In the genomic region with DNA sequence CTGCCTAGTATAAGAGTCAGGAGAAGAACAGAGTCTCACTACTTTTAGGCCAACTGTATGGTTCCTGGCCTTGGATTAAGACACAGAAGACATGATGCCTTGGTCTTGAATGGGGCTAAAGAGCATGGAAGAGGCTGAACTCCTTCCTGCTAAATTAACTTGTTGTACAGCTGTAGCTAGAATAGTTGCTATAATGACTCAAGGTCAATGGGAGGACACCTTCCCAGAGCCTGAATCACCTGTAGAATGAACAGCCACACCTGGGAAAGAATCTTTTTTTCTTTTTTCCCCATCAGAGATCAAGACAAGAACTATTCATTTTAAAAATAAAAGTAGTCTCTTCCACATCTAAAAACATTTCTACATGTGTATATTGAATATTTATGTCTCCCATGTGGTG, we compare ENCODE assay signal across 1 cellular context.
TF ChIP-seq lines count a peak whose summit lies in the region.

No MANE protein-coding gene starts in this region.

TF ChIP-seq in IMR-90, 13 proteins besides CTCF, POLR2A, EP300 and RAD21 (continued from another document):
- TF ChIP-seq, protein P1, sequence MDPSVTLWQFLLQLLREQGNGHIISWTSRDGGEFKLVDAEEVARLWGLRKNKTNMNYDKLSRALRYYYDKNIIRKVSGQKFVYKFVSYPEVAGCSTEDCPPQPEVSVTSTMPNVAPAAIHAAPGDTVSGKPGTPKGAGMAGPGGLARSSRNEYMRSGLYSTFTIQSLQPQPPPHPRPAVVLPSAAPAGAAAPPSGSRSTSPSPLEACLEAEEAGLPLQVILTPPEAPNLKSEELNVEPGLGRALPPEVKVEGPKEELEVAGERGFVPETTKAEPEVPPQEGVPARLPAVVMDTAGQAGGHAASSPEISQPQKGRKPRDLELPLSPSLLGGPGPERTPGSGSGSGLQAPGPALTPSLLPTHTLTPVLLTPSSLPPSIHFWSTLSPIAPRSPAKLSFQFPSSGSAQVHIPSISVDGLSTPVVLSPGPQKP (IDR thresholded peaks at IDR 0.05; ENCODE audit: borderline replicate concordance, low read depth, low read length), result no peak
- TF ChIP-seq, protein P2, sequence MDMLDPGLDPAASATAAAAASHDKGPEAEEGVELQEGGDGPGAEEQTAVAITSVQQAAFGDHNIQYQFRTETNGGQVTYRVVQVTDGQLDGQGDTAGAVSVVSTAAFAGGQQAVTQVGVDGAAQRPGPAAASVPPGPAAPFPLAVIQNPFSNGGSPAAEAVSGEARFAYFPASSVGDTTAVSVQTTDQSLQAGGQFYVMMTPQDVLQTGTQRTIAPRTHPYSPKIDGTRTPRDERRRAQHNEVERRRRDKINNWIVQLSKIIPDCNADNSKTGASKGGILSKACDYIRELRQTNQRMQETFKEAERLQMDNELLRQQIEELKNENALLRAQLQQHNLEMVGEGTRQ (IDR thresholded peaks at IDR 0.05; ENCODE audit: low read depth, low read length), result no peak
- TF ChIP-seq SMC3 (IDR thresholded peaks at IDR 0.05; ENCODE audit: low read depth, low read length) (no peak), FOS (IDR thresholded peaks at IDR 0.05; ENCODE audit: low read depth, low read length) (no peak), BHLHE40 (IDR thresholded peaks at IDR 0.05; ENCODE audit: low read depth, low read length) (no peak), RFX5 (IDR thresholded peaks at IDR 0.05; ENCODE audit: low read depth, low read length) (no peak), MAZ (IDR thresholded peaks at IDR 0.05; ENCODE audit: borderline replicate concordance, low read depth, low read length) (no peak), CHD1 (IDR thresholded peaks at IDR 0.05; ENCODE audit: low read depth, low read length) (no peak), NFE2L2 (IDR thresholded peaks at IDR 0.05; ENCODE audit: low read depth, low read length) (no peak), MXI1 (IDR thresholded peaks at IDR 0.05; ENCODE audit: borderline replicate concordance, low read depth, low read length) (no peak), CEBPB (IDR thresholded peaks at IDR 0.05; ENCODE audit: low read depth, low read length) (no peak)
